Comparison of ENCODE assay signal across 1 cellular context in the genomic region with DNA sequence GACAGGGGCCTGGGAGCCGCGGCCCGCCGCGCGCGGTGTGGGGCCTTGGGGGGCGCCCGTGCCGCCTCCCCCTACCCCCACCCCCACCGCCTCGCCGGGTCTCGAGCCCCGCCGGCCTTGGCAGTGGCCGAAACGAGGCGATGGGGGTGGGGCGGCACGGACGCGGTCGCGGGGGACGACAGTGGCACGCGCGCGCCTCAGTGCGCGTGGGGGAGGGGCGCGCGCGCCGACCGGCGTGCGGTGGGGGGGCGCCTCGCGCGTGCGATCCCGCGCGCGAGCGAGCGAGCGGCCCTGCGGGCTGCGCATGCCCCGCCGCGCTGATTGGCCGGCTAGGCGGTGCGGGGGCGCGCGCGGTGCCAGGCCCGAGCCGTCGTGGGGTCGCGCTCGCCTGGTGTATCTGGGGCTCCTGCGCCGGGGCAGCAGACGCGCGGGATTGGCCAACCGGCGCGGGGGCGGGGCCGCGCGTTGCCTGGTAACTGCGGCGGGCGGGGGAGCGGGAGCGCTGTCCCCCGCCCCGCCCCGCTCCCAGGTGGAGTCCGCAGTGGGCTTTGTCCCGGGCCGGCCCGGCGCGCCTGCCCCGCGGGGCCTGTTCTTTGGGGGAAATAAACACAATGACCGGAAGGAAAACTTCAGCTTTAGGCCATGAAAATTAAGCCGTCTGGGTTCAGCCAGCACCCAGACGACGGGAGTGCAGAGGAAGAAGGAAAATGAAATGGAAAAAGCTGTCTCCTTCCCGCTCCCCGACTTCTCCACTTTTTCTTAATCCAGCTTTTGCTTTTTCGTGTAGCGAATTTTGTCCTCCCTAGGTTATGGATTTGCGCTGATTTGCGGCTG.
TF ChIP-seq lines count a peak whose summit lies in the region.

No MANE protein-coding gene starts in this region.

TF ChIP-seq in K562, 482 proteins besides CTCF, POLR2A, EP300 and RAD21 (continued from another document and continues in another):
- TF ChIP-seq, protein P1, sequence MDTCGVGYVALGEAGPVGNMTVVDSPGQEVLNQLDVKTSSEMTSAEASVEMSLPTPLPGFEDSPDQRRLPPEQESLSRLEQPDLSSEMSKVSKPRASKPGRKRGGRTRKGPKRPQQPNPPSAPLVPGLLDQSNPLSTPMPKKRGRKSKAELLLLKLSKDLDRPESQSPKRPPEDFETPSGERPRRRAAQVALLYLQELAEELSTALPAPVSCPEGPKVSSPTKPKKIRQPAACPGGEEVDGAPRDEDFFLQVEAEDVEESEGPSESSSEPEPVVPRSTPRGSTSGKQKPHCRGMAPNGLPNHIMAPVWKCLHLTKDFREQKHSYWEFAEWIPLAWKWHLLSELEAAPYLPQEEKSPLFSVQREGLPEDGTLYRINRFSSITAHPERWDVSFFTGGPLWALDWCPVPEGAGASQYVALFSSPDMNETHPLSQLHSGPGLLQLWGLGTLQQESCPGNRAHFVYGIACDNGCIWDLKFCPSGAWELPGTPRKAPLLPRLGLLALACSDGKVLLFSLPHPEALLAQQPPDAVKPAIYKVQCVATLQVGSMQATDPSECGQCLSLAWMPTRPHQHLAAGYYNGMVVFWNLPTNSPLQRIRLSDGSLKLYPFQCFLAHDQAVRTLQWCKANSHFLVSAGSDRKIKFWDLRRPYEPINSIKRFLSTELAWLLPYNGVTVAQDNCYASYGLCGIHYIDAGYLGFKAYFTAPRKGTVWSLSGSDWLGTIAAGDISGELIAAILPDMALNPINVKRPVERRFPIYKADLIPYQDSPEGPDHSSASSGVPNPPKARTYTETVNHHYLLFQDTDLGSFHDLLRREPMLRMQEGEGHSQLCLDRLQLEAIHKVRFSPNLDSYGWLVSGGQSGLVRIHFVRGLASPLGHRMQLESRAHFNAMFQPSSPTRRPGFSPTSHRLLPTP (IDR thresholded peaks at IDR 0.05; ENCODE audit: borderline replicate concordance, extremely low read depth, insufficient read length), result no peak
- TF ChIP-seq ZNF589 (CRISPR knock-in tag; IDR thresholded peaks at IDR 0.05; ENCODE audit: low read depth) (peak; percentile 82), GABPA (tag; conservative IDR thresholded peaks at IDR 0.05; ENCODE audit: low read depth) (peak; percentile 44), STAT5B (CRISPR knock-in tag; IDR thresholded peaks at IDR 0.05) (no peak), YY1 (IDR thresholded peaks at IDR 0.05; ENCODE audit: borderline replicate concordance in 1 of 3, control insufficient read depth in 1 of 3, extremely low read depth in 1 of 3, insufficient read depth in 3 of 3, insufficient read length in 1 of 3, insufficient replicate concordance in 2 of 3, low read depth in 1 of 3, low read length in 2 of 3) (peak in 2 of 3 experiments; percentile 7 to 57), ZNF57 (CRISPR knock-in tag; IDR thresholded peaks at IDR 0.05) (no peak), RBM25 (IDR thresholded peaks at IDR 0.05; ENCODE audit: low read depth, low read length, severe bottlenecking) (peak; percentile 98), NCOA4 (IDR thresholded peaks at IDR 0.05; ENCODE audit: partially characterized antibody) (no peak), SIN3B (IDR thresholded peaks at IDR 0.05; ENCODE audit: low read depth) (0 out of 2 replicates have a peak, but pooled peaks have one; percentile 24), HNRNPH1 (optimal IDR thresholded peaks at IDR 0.05; ENCODE audit: low read depth, low read length) (no peak), SMARCC2 (IDR thresholded peaks at IDR 0.05; ENCODE audit: low read depth) (no peak), GABPB2 (CRISPR knock-in tag; conservative IDR thresholded peaks at IDR 0.05) (no peak), SAFB (IDR thresholded peaks at IDR 0.05; ENCODE audit: borderline replicate concordance, low read depth, low read length) (peak; percentile 97), ZSCAN29 (IDR thresholded peaks at IDR 0.05) (no peak), TBP (optimal IDR thresholded peaks at IDR 0.05; ENCODE audit: low read depth, low read length) (no peak), MXI1 (IDR thresholded peaks at IDR 0.05; ENCODE audit: low read depth, low read length) (peak; percentile 49; the same call in 1 of the 2 replicates), MEIS2 (IDR thresholded peaks at IDR 0.05; ENCODE audit: partially characterized antibody) (peak; percentile 57), ZEB2 (IDR thresholded peaks at IDR 0.05) (0 out of 2 replicates have a peak, but pooled peaks have one; percentile 26), ZNF282 (CRISPR knock-in tag; IDR thresholded peaks at IDR 0.05) (no peak), ZFP36 (IDR thresholded peaks at IDR 0.05; ENCODE audit: low read depth, low read length, partially characterized antibody) (no peak), MIER1 (IDR thresholded peaks at IDR 0.05; ENCODE audit: low read depth) (no peak), ZNF431 (CRISPR knock-in tag; IDR thresholded peaks at IDR 0.05) (no peak), ZNF766 (CRISPR knock-in tag; conservative IDR thresholded peaks at IDR 0.05) (peak; percentile 96), L3MBTL2 (IDR thresholded peaks at IDR 0.05) (no peak; the same call in 1 of the 2 replicates), SMARCB1 (IDR thresholded peaks at IDR 0.05; ENCODE audit: insufficient read length, low read depth) (no peak), ZNF175 (CRISPR knock-in tag; IDR thresholded peaks at IDR 0.05; ENCODE audit: low read depth) (peak; percentile 63), POLR3A (IDR thresholded peaks at IDR 0.05; ENCODE audit: borderline replicate concordance, extremely low read depth, insufficient read depth, insufficient read length) (no peak), POLR2H (tag; IDR thresholded peaks at IDR 0.05; ENCODE audit: low read depth) (no peak), NRF1 (conservative IDR thresholded peaks at IDR 0.05 in 1 of 2, IDR thresholded peaks at IDR 0.05 in 1 of 2) (peak in 1 of 2 experiments; percentile 86; a peak in 2 of 4 replicates), TBL1XR1 (IDR thresholded peaks at IDR 0.05; ENCODE audit: low read length in 2 of 2) (no peak), MEF2D (tag; conservative IDR thresholded peaks at IDR 0.05; ENCODE audit: low read depth) (no peak), HDAC1 (IDR thresholded peaks at IDR 0.05) (peak in 1 of 2 experiments; percentile 42; a peak in 1 of 4 replicates), KAT7 (CRISPR knock-in tag; IDR thresholded peaks at IDR 0.05; ENCODE audit: borderline replicate concordance) (0 out of 2 replicates have a peak, but pooled peaks have one; percentile 7), GATAD2B (IDR thresholded peaks at IDR 0.05; ENCODE audit: borderline replicate concordance) (peak; percentile 88), CEBPG (CRISPR knock-in tag; IDR thresholded peaks at IDR 0.05) (no peak), CEBPG (tag; conservative IDR thresholded peaks at IDR 0.05 in 1 of 2, IDR thresholded peaks at IDR 0.05 in 1 of 2) (peak; percentile 40 to 67; a peak in 2 of 4 replicates), NELFE (IDR thresholded peaks at IDR 0.05; ENCODE audit: insufficient read depth, insufficient read length) (no peak)
- TF ChIP-seq, protein P2, sequence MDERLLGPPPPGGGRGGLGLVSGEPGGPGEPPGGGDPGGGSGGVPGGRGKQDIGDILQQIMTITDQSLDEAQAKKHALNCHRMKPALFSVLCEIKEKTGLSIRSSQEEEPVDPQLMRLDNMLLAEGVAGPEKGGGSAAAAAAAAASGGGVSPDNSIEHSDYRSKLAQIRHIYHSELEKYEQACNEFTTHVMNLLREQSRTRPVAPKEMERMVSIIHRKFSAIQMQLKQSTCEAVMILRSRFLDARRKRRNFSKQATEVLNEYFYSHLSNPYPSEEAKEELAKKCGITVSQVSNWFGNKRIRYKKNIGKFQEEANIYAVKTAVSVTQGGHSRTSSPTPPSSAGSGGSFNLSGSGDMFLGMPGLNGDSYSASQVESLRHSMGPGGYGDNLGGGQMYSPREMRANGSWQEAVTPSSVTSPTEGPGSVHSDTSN (CRISPR knock-in tag; IDR thresholded peaks at IDR 0.05; ENCODE audit: low read depth), result no peak
- TF ChIP-seq, protein P2 (tag; conservative IDR thresholded peaks at IDR 0.05; ENCODE audit: low read depth), result no peak
- TF ChIP-seq, protein P3, sequence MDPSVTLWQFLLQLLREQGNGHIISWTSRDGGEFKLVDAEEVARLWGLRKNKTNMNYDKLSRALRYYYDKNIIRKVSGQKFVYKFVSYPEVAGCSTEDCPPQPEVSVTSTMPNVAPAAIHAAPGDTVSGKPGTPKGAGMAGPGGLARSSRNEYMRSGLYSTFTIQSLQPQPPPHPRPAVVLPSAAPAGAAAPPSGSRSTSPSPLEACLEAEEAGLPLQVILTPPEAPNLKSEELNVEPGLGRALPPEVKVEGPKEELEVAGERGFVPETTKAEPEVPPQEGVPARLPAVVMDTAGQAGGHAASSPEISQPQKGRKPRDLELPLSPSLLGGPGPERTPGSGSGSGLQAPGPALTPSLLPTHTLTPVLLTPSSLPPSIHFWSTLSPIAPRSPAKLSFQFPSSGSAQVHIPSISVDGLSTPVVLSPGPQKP (CRISPR knock-in tag; IDR thresholded peaks at IDR 0.05), result no peak
- TF ChIP-seq, protein P4, sequence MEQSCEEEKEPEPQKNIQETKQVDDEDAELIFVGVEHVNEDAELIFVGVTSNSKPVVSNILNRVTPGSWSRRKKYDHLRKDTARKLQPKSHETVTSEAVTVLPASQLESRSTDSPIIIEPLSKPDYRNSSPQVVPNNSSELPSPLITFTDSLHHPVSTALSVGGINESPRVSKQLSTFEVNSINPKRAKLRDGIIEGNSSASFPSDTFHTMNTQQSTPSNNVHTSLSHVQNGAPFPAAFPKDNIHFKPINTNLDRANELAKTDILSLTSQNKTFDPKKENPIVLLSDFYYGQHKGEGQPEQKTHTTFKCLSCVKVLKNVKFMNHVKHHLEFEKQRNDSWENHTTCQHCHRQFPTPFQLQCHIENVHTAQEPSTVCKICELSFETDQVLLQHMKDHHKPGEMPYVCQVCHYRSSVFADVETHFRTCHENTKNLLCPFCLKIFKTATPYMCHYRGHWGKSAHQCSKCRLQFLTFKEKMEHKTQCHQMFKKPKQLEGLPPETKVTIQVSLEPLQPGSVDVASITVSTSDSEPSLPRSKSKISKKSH (CRISPR knock-in tag; IDR thresholded peaks at IDR 0.05), result no peak
- TF ChIP-seq, protein P5, sequence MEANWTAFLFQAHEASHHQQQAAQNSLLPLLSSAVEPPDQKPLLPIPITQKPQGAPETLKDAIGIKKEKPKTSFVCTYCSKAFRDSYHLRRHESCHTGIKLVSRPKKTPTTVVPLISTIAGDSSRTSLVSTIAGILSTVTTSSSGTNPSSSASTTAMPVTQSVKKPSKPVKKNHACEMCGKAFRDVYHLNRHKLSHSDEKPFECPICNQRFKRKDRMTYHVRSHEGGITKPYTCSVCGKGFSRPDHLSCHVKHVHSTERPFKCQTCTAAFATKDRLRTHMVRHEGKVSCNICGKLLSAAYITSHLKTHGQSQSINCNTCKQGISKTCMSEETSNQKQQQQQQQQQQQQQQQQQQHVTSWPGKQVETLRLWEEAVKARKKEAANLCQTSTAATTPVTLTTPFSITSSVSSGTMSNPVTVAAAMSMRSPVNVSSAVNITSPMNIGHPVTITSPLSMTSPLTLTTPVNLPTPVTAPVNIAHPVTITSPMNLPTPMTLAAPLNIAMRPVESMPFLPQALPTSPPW (CRISPR knock-in tag; IDR thresholded peaks at IDR 0.05), result peak; percentile 83
- TF ChIP-seq, protein P6, sequence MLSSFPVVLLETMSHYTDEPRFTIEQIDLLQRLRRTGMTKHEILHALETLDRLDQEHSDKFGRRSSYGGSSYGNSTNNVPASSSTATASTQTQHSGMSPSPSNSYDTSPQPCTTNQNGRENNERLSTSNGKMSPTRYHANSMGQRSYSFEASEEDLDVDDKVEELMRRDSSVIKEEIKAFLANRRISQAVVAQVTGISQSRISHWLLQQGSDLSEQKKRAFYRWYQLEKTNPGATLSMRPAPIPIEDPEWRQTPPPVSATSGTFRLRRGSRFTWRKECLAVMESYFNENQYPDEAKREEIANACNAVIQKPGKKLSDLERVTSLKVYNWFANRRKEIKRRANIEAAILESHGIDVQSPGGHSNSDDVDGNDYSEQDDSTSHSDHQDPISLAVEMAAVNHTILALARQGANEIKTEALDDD (IDR thresholded peaks at IDR 0.05), result no peak
- TF ChIP-seq, protein P7, sequence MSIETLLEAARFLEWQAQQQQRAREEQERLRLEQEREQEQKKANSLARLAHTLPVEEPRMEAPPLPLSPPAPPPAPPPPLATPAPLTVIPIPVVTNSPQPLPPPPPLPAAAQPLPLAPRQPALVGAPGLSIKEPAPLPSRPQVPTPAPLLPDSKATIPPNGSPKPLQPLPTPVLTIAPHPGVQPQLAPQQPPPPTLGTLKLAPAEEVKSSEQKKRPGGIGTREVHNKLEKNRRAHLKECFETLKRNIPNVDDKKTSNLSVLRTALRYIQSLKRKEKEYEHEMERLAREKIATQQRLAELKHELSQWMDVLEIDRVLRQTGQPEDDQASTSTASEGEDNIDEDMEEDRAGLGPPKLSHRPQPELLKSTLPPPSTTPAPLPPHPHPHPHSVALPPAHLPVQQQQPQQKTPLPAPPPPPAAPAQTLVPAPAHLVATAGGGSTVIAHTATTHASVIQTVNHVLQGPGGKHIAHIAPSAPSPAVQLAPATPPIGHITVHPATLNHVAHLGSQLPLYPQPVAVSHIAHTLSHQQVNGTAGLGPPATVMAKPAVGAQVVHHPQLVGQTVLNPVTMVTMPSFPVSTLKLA (conservative IDR thresholded peaks at IDR 0.05), result 0 out of 4 replicates have a peak, but pooled peaks of 1 of the 2 experiments have one; percentile 27
- TF ChIP-seq, protein P8, sequence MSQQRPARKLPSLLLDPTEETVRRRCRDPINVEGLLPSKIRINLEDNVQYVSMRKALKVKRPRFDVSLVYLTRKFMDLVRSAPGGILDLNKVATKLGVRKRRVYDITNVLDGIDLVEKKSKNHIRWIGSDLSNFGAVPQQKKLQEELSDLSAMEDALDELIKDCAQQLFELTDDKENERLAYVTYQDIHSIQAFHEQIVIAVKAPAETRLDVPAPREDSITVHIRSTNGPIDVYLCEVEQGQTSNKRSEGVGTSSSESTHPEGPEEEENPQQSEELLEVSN (IDR thresholded peaks at IDR 0.05; ENCODE audit: borderline replicate concordance in 1 of 2, extremely low read depth in 1 of 2, insufficient read depth in 1 of 2, insufficient read length in 1 of 2, low read depth in 1 of 2, low read length in 1 of 2, poor library complexity in 1 of 2, severe bottlenecking in 1 of 2), result peak; percentile 46 to 92
